Comparison of ENCODE assay signal across 24 cellular contexts in the genomic region with DNA sequence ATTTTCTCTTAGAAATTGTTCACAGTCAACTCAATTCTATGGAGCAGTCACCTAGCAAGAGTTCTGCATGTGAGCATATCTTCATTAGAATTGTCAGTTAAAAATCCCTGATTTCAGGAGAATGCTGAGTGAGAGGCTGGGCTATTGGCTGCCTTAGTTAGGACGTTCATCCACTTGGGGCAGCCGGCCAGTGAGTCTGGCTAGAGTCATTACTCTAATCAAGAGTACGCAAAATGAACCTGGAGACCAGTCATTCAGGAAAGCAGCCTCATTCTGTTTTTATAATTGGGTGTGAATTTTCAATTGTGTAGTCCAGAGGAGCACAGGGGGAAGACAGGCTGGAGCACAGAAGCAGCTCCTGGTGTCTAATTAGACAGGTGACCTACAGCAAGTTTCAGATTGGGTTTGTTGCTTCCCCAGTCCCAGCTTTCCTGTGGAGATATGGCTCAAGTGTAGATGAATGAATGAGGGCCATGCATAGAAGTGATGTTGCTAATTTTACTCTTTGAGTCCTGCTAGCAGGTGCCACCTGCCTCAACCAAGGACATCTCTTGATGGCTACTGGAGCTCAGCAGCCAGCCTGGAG.
"Had no signal": no experiment of that assay in that cellular context is flagged by ENCODE, and none has a peak within 500 bp of the region (broad histone marks: within the 10 kb centered on the region; RNA-seq: fewer than 3 reads in every experiment).

No MANE protein-coding gene starts in this region.

- H2AFZ ChIP-seq: parathyroid adenoma had no signal

- H3K4me3 ChIP-seq: coronary artery, lung, prostate gland, skin epidermis, testis, transverse colon had no signal

- H3K27me3 ChIP-seq: foreskin keratinocyte, testis, transverse colon had no signal

- H3K36me3 ChIP-seq: prostate gland, transverse colon had no signal

- H3K9ac ChIP-seq: parathyroid adenoma had no signal

- DNase-seq: effector CD4-positive, alpha-beta T cell; endodermal cell; erythroblast; foreskin keratinocyte; kidney; left colon; left ventricle myocardium superior; mesenchymal stem cell; midbrain; naive B cell; occipital lobe; retina; stimulated activated CD4-positive, alpha-beta T cell treated with anti-CD3 and anti-CD28 coated beads, Interleukin-2, amount 100 ng/mL, for 24 hours; stimulated activated CD4-positive, alpha-beta T cell treated with anti-CD3 and anti-CD28 coated beads, Interleukin-4, amount 100 ng/mL, for 4 hours; stimulated activated naive B cell treated with anti-CD40 and anti-IgM and Interleukin-4, amounts not matched to agents 10 μg/mL and 1 μg/mL and 100 μg/mL, for 72 hours; stimulated activated naive CD8-positive, alpha-beta T cell treated with anti-CD3 and anti-CD28 coated beads, Interleukin-15, amount 100 ng/mL, for 72 hours; testis; transverse colon had no signal

- H3K4me1 ChIP-seq: foreskin keratinocyte, parathyroid adenoma, prostate gland, testis, transverse colon had no signal

- H3K79me2 ChIP-seq: parathyroid adenoma had no signal

- H3K27ac ChIP-seq: coronary artery, foreskin keratinocyte, parathyroid adenoma, prostate gland, skin epidermis, testis, transverse colon had no signal

- ATAC-seq: foreskin keratinocyte; left colon; left ventricle myocardium superior; sciatic nerve; stimulated activated naive B cell treated with anti-CD40 and anti-IgM and Interleukin-4, amounts not matched to agents 10 μg/mL and 1 μg/mL and 100 μg/mL, for 72 hours; stimulated activated naive CD8-positive, alpha-beta T cell treated with anti-CD3 and anti-CD28 coated beads, Interleukin-15, amount 100 ng/mL, for 72 hours had no signal

- H3K9me3 ChIP-seq: prostate gland, testis, transverse colon had no signal
